Comparison of ENCODE assay signal across 20 cellular contexts in the genomic region with DNA sequence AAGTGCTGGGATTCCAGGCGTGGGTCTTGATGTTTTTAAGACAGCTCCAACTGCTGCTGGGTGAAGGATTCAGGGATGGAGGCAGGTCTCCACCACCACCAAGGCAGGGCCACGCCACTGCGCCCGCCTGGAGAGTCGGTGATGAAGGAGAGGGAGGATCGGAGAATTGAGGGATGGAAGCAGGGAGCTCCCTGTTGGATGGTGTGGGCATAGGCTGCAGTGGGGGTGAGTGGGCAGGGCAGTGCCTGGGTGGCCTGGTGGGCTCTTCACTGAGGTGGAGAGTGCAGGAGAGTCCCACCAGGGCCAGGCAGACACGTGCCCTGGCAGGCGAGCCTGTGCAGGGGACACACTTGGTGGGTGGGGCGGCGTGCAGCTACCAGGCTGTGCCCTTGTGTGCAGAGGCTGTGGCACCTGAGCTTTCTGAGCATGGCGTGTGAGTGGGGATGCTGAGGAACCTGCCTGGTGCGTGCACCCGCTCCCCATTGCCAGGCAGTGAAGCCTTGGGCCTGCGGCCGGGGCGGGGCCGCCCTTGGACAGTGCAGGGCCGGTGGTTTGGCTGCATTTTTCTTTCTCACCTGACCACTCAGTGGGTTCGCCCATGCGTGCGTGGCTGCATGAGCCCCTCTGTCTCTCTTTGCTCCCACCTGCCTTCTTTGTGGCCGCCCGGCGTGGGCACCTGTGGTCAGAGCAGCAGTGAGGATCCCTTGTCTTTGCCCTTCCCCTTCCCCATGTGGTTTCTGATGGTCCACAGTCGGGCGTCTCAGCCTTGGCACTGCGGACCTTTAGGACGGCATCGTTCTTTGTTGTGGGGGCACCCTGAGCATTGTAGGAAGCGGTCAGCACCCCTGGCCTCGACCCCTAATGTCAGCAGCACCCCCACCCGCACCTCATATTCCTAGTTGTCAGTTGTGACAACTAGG. TPM values are rescaled to one million over a fixed set of nuclear protein-coding genes. Genes with fewer than 3 reads are reported as not detected.
DNase-seq lines count a peak whose midpoint lies in the region; ATAC-seq, FAIRE-seq and TF ChIP-seq lines count a peak whose summit lies in the region.
"Had no signal": no experiment of that assay in that cellular context is flagged by ENCODE, and none has a peak within 500 bp of the region (broad histone marks: within the 10 kb centered on the region; RNA-seq: fewer than 3 reads in every experiment).

No MANE protein-coding gene starts in this region.

- no peaks in the 10 kb centered on the region for H3K27me3 ChIP-seq in ovary

- H3K27me3 Mint-ChIP-seq in activated CD4-positive, alpha-beta T cell treated with anti-CD3 and anti-CD28 coated beads for 36 hours: no peaks in the 10 kb centered on the region
- no peaks in the 10 kb centered on the region for H3K27me3 Mint-ChIP-seq in effector memory CD8-positive, alpha-beta T cell
- H3K27me3 Mint-ChIP-seq: type B pancreatic cell had no signal

- peaks cover 75% of the 10 kb centered on the region for H3K36me3 Mint-ChIP-seq in activated CD4-positive, alpha-beta T cell treated with anti-CD3 and anti-CD28 coated beads for 36 hours (ENCODE audit: low read depth)
- peaks cover 100% of the 10 kb centered on the region for H3K36me3 Mint-ChIP-seq in effector memory CD8-positive, alpha-beta T cell (ENCODE audit: insufficient read depth)

- H3K9me3 ChIP-seq in ovary: no peaks in the 10 kb centered on the region

- no peak for DNase-seq in activated CD4-positive, alpha-beta T cell treated with anti-CD3 and anti-CD28 coated beads for 36 hours
- DNase-seq in activated CD4-positive, alpha-beta T cell treated with anti-CD3 and anti-CD28 coated beads for 4 hours: no peak
- no peak for DNase-seq in GM12892 (ENCODE audit: insufficient read length)
- DNase-seq in effector memory CD8-positive, alpha-beta T cell: no peak
- peak in 3 of 5 donors; percentile 13 to 30 (median 26) for DNase-seq in ovary
- DNase-seq in SHP77 treated with DMSO at 0.1 percent for 48 hours (lab: John Stamatoyannopoulos, UW): no peak
- DNase-seq: 8988T; activated CD4-positive, alpha-beta T cell treated with anti-CD3 and anti-CD28 coated beads, Interleukin-2, amount 50 U/mL, for 1 hour; activated gamma-delta T cell; cerebellar nuclear complex; NCI-H2029; NCI-H526 treated with DMSO at 0.1 percent for 48 hours had no signal

- 93 to 94% (median 93%) methylated on average over 32 of the region's 32 CpGs for WGBS in ovary, 3 donors

- H3K9me3 Mint-ChIP-seq in activated CD4-positive, alpha-beta T cell treated with anti-CD3 and anti-CD28 coated beads for 36 hours (ENCODE audit: low read depth): no peaks in the 10 kb centered on the region
- no peaks in the 10 kb centered on the region for H3K9me3 Mint-ChIP-seq in effector memory CD8-positive, alpha-beta T cell
- H3K9me3 Mint-ChIP-seq: T-helper 1 cell treated with Interleukin-12 subunit alpha and Interleukin-12 subunit beta and Interleukin-4 antibody, amounts not matched to agents 30 μg/mL and 1 μg/mL, for 36 hours; type B pancreatic cell had no signal

- H3K4me3 ChIP-seq in ovary: no peak overlapping the region

- POLR2A ChIA-PET in activated CD4-positive, alpha-beta T cell treated with anti-CD3 and anti-CD28 coated beads for 36 hours (lab: Charles Lee): interaction anchor here (0.6 to 0.9 kb wide), 2 partner anchors 11 to 13 kb away, joined by 3 read pairs; partner anchors contain the start of gene RBM38

- TF ChIP-seq CTCF in ovary (IDR thresholded peaks at IDR 0.05): no peak

- peak; percentile 52; the same call in 1 of the 2 replicates for TF ChIP-seq POLR2A in GM12892 (IDR thresholded peaks at IDR 0.05; ENCODE audit: low read depth, low read length)
- TF ChIP-seq POLR2A in ovary (IDR thresholded peaks at IDR 0.05): no peak

- intact Hi-C loops in activated CD4-positive, alpha-beta T cell treated with anti-CD3 and anti-CD28 coated beads for 36 hours (cut with DNase I, micrococcal nuclease): no loop called here
- intact Hi-C loops in ovary (cut with DNase I): loop anchor here in 1 of 4 donors (5.0 kb wide), 1 partner anchor 40 kb away; no protein-coding TSS in a partner anchor

- H3K4me3 Mint-ChIP-seq in activated CD4-positive, alpha-beta T cell treated with anti-CD3 and anti-CD28 coated beads for 36 hours: no peak overlapping the region
- peak overlapping the region; percentile 78 to 95 for H3K4me3 Mint-ChIP-seq in effector memory CD8-positive, alpha-beta T cell
- H3K4me3 Mint-ChIP-seq: T-helper 1 cell treated with Interleukin-12 subunit alpha and Interleukin-12 subunit beta and Interleukin-4 antibody, amounts not matched to agents 30 μg/mL and 1 μg/mL, for 36 hours; type B pancreatic cell had no signal

- CTCF ChIA-PET in activated CD4-positive, alpha-beta T cell treated with anti-CD3 and anti-CD28 coated beads for 36 hours (lab: Charles Lee): interaction anchor here (0.6 to 2.3 kb wide), 3 partner anchors 10 to 44 kb away, joined by 3 to 10 read pairs (median 8); no protein-coding TSS in a partner anchor

- TF ChIP-seq EP300 in ovary (IDR thresholded peaks at IDR 0.05): no peak

- no peak for FAIRE-seq in GM12892 (lab: Jason Lieb, UNC)
- FAIRE-seq: endothelial cell of umbilical vein, G401.6, islet of Langerhans had no signal

- H3K4me1 ChIP-seq in ovary (ENCODE audit: insufficient read depth): peaks cover 26% of the 10 kb centered on the region

- H3K27ac ChIP-seq in ovary: no peak overlapping the region

- no peak for ATAC-seq in activated CD4-positive, alpha-beta T cell treated with anti-CD3 and anti-CD28 coated beads for 36 hours
- ATAC-seq in effector memory CD8-positive, alpha-beta T cell (replicated peaks): no peak
- ATAC-seq in HG03432 (IDR thresholded peaks at IDR 0.05; ENCODE audit: unreplicated experiment) (no peak), HG03159 (IDR thresholded peaks at IDR 0.05; ENCODE audit: unreplicated experiment) (no peak)
- ATAC-seq: Panc1 had no signal

- H3K36me3 ChIP-seq in ovary: no peaks in the 10 kb centered on the region

- H3K4me1 Mint-ChIP-seq in activated CD4-positive, alpha-beta T cell treated with anti-CD3 and anti-CD28 coated beads for 36 hours: peaks cover 62% of the 10 kb centered on the region
- H3K4me1 Mint-ChIP-seq in effector memory CD8-positive, alpha-beta T cell (ENCODE audit: low read depth in 2 of 2): peaks cover 50 to 51% of the 10 kb centered on the region in 2 donors

- H3K27ac Mint-ChIP-seq in activated CD4-positive, alpha-beta T cell treated with anti-CD3 and anti-CD28 coated beads for 36 hours: peak overlapping the region; percentile 99
- peak overlapping the region; percentile 95 for H3K27ac Mint-ChIP-seq in effector memory CD8-positive, alpha-beta T cell
- H3K27ac Mint-ChIP-seq: type B pancreatic cell had no signal

RNA-seq across cellular contexts. Expression of gene RBM38, which starts 11.3 kb away (rescaled TPM):
- 100 to 1,000 TPM in 1 of 2 experiments, 10 to 100 TPM in 1; 96.5 to 101 TPM for total RNA-seq in activated CD4-positive, alpha-beta T cell treated with anti-CD3 and anti-CD28 coated beads for 36 hours
- 24.2 TPM for polyA plus RNA-seq in GM12892 (2012; ENCODE audit: missing spikeins)
- 10 to 100 TPM; 20.0 to 77.6 (median 39.3) TPM for total RNA-seq in ovary
- 10 to 100 TPM in 1 of 2 donors, 1 to 10 TPM in 1; 6.3 to 36.6 TPM for polyA plus RNA-seq in ovary

RNA-seq across cellular contexts. Expression of gene RAE1, which starts 51.4 kb away (rescaled TPM):
- 10 to 100 TPM; 42.7 to 48.9 TPM for total RNA-seq in activated CD4-positive, alpha-beta T cell treated with anti-CD3 and anti-CD28 coated beads for 36 hours
- 27.5 TPM for polyA plus RNA-seq in GM12892 (2012; ENCODE audit: missing spikeins)
- total RNA-seq in ovary: 10 to 100 TPM; 13.9 to 24.0 (median 19.0) TPM
- polyA plus RNA-seq in ovary: 10 to 100 TPM; 20.4 to 46.1 TPM

Comparison
In these comparisons a context has a peak if more than half of its experiments do, and no peak if none do; other contexts are left out.
1. DNase-seq: peak in ovary (3 of 5); none in activated CD4-positive, alpha-beta T cell treated with anti-CD3 and anti-CD28 coated beads for 36 hours (single experiment), activated CD4-positive, alpha-beta T cell treated with anti-CD3 and anti-CD28 coated beads for 4 hours (0 of 2), GM12892 (single experiment), effector memory CD8-positive, alpha-beta T cell (0 of 3) and SHP77 treated with DMSO at 0.1 percent for 48 hours (single experiment).